In the genomic region with DNA sequence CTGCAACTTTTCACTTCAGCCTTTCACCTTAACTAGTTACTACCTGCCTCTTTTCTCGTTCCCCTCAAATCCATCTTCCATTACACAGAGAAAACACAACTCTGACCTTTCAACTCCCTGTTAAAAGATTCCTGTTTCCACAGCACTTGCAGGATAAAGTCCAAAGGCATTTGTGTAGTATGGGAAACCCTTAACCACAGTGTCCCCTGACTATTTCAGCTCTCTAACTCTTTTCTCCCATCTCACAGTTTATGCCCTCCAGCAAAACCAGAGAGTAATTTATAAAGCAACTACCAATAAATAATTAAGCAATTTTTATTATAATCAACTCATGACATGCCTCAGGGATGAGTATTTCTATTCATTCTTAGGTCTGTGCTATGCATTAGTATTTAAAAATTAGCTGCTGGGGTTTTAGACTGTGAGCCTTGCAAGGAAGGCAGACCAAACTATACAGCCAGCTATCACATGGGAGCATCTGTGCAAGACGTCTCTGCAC, we compare ENCODE assay signal across 1 cellular context.
A peak's percentile ranks its signal among the peaks of the same experiment; 100 is the strongest.
TF ChIP-seq lines count a peak whose summit lies in the region.

No MANE protein-coding gene starts in this region.

TF ChIP-seq in HepG2, 621 proteins besides CTCF, POLR2A, EP300 and RAD21 (continued from another document and continues in another):
- TF ChIP-seq MLXIP (CRISPR knock-in tag; IDR thresholded peaks at IDR 0.05; ENCODE audit: borderline replicate concordance) = no peak
- TF ChIP-seq GLI4 (CRISPR knock-in tag; IDR thresholded peaks at IDR 0.05; ENCODE audit: borderline replicate concordance) = no peak
- TF ChIP-seq FOXA1 (IDR thresholded peaks at IDR 0.05) = no peak
- TF ChIP-seq FOXA1 (CRISPR knock-in tag; IDR thresholded peaks at IDR 0.05) = no peak
- TF ChIP-seq MTF2 (CRISPR knock-in tag; IDR thresholded peaks at IDR 0.05; ENCODE audit: borderline replicate concordance) = no peak
- TF ChIP-seq FOXC1 (CRISPR knock-in tag; IDR thresholded peaks at IDR 0.05; ENCODE audit: borderline replicate concordance) = no peak
- TF ChIP-seq ZBTB49 (CRISPR knock-in tag; IDR thresholded peaks at IDR 0.05; ENCODE audit: borderline replicate concordance) = no peak
- no peak for TF ChIP-seq NCOA1 (CRISPR knock-in tag; IDR thresholded peaks at IDR 0.05)
- no peak for TF ChIP-seq JUNB (CRISPR knock-in tag; IDR thresholded peaks at IDR 0.05; ENCODE audit: borderline replicate concordance)
- TF ChIP-seq, protein P1, sequence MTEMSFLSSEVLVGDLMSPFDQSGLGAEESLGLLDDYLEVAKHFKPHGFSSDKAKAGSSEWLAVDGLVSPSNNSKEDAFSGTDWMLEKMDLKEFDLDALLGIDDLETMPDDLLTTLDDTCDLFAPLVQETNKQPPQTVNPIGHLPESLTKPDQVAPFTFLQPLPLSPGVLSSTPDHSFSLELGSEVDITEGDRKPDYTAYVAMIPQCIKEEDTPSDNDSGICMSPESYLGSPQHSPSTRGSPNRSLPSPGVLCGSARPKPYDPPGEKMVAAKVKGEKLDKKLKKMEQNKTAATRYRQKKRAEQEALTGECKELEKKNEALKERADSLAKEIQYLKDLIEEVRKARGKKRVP (CRISPR knock-in tag; IDR thresholded peaks at IDR 0.05) = no peak
- peak; percentile 55 for TF ChIP-seq ASH2L (IDR thresholded peaks at IDR 0.05; ENCODE audit: insufficient read length, low read depth, low read length)
- TF ChIP-seq ZSCAN21 (CRISPR knock-in tag; IDR thresholded peaks at IDR 0.05; ENCODE audit: borderline replicate concordance) = no peak
- TF ChIP-seq GTF3A (CRISPR knock-in tag; conservative IDR thresholded peaks at IDR 0.05) = no peak
- peak; percentile 83 for TF ChIP-seq HNF4G (IDR thresholded peaks at IDR 0.05; ENCODE audit: borderline replicate concordance, low read depth, low read length)
- peak; percentile 79; the same call in 1 of the 2 replicates for TF ChIP-seq HNF4G (CRISPR knock-in tag; IDR thresholded peaks at IDR 0.05; ENCODE audit: borderline replicate concordance, low read depth)
- TF ChIP-seq ZBTB25 (CRISPR knock-in tag; IDR thresholded peaks at IDR 0.05) = no peak
- no peak for TF ChIP-seq GPBP1L1 (CRISPR knock-in tag; IDR thresholded peaks at IDR 0.05)
- no peak for TF ChIP-seq USF2 (IDR thresholded peaks at IDR 0.05; ENCODE audit: low read depth, low read length)
- TF ChIP-seq USF2 (CRISPR knock-in tag; IDR thresholded peaks at IDR 0.05; ENCODE audit: borderline replicate concordance) = no peak
- no peak for TF ChIP-seq ZIK1 (CRISPR knock-in tag; IDR thresholded peaks at IDR 0.05; ENCODE audit: borderline replicate concordance, low read depth)
- no peak for TF ChIP-seq DBP (CRISPR knock-in tag; IDR thresholded peaks at IDR 0.05; ENCODE audit: not compliant biosample characterization)
- TF ChIP-seq HDAC2 (CRISPR knock-in tag; IDR thresholded peaks at IDR 0.05) = peak; percentile 53; the same call in 1 of the 2 replicates
- no peak for TF ChIP-seq CHCHD3 (CRISPR knock-in tag; IDR thresholded peaks at IDR 0.05)
- no peak; the same call in 1 of the 2 replicates for TF ChIP-seq MIER2 (CRISPR knock-in tag; IDR thresholded peaks at IDR 0.05)
- TF ChIP-seq ZNF598 (CRISPR knock-in tag; IDR thresholded peaks at IDR 0.05; ENCODE audit: borderline replicate concordance) = no peak
- no peak for TF ChIP-seq HNRNPK (IDR thresholded peaks at IDR 0.05; ENCODE audit: low read depth, low read length, poor library complexity, severe bottlenecking)
- TF ChIP-seq ZNF354B (CRISPR knock-in tag; IDR thresholded peaks at IDR 0.05) = no peak
- TF ChIP-seq PAXIP1 (CRISPR knock-in tag; conservative IDR thresholded peaks at IDR 0.05) = peak; percentile 91
- 0 out of 2 replicates have a peak, but pooled peaks have one; percentile 34 for TF ChIP-seq HDAC1 (CRISPR knock-in tag; IDR thresholded peaks at IDR 0.05)
- TF ChIP-seq GABPB1 (CRISPR knock-in tag; IDR thresholded peaks at IDR 0.05) = no peak
- TF ChIP-seq JUN (CRISPR knock-in tag; IDR thresholded peaks at IDR 0.05) = no peak
- peak; percentile 22; the same call in 1 of the 2 replicates for TF ChIP-seq BCL6 (CRISPR knock-in tag; IDR thresholded peaks at IDR 0.05)
- no peak for TF ChIP-seq NFYB (CRISPR knock-in tag; IDR thresholded peaks at IDR 0.05)
- TF ChIP-seq KDM2A (CRISPR knock-in tag; IDR thresholded peaks at IDR 0.05; ENCODE audit: borderline replicate concordance, low read depth) = no peak
- peak; percentile 89 for TF ChIP-seq ZMYM4 (CRISPR knock-in tag; IDR thresholded peaks at IDR 0.05)
- TF ChIP-seq CSRNP2 (CRISPR knock-in tag; conservative IDR thresholded peaks at IDR 0.05; ENCODE audit: low read depth) = no peak
- TF ChIP-seq HNF4A (CRISPR knock-in tag; IDR thresholded peaks at IDR 0.05) = peak; percentile 96
- TF ChIP-seq ZNF800 (CRISPR knock-in tag; IDR thresholded peaks at IDR 0.05) = no peak
